8 cellular contexts compared by ENCODE assay signal in genomic region chr19:10402441-10403038, GRCh38. TPM values are rescaled to one million over a fixed set of nuclear protein-coding genes. Genes with fewer than 3 reads are reported as not detected.
DNase-seq lines count a peak whose midpoint lies in the region; ATAC-seq and TF ChIP-seq lines count a peak whose summit lies in the region.

No MANE protein-coding gene starts in this region.

- H4K20me1 ChIP-seq in Karpas-422 (ENCODE audit: insufficient read depth, low read depth, low read length): peaks cover 31% of the 10 kb centered on the region

- in situ Hi-C loops in brain microvascular endothelial cell (cut with HindIII; ENCODE audit: low pct_ligation_motif_present, low sequenced_read_pairs): no loop called here

- H3K4me2 ChIP-seq in Karpas-422 (ENCODE audit: low read depth, low read length, poor library complexity, severe bottlenecking): peak overlapping the region; percentile 95

- intact Hi-C loops in CD4-positive, alpha-beta T cell (cut with DNase I, micrococcal nuclease): loop anchor here (1.0 to 10.0 kb wide), 5 partner anchors 69 to 568 kb away; partner anchors contain the start of genes CDKN2D (in 2 of the 2), KRI1 (in 2 of the 2), ANGPTL6 (in 1 of the 2) and PIN1 (in 1 of the 2)
- intact Hi-C loops in right lobe of liver (cut with DNase I) (no loop called here), uterus (cut with DNase I; ENCODE audit: low total_unique reads) (no loop called here)

- no peak for DNase-seq in CD4-positive, alpha-beta T cell
- DNase-seq in Karpas-422 (peak; percentile 57), brain microvascular endothelial cell (no peak), right lobe of liver (peak in 1 of 3 donors; percentile 64), uterus (peak in 1 of 2 donors; percentile 55), NCI-H1092 (lab: John Stamatoyannopoulos, UW) (no peak)

- H3K27ac Mint-ChIP-seq in CD4-positive, alpha-beta T cell: peak overlapping the region; percentile 97

- H3K9me2 ChIP-seq in Karpas-422 (replicated peaks; ENCODE audit: insufficient read depth, low read length): no peaks in the 10 kb centered on the region

- peaks cover 64% of the 10 kb centered on the region for H3K4me1 Mint-ChIP-seq in CD4-positive, alpha-beta T cell (ENCODE audit: low read depth)

- H3K27ac ChIP-seq in CD4-positive, alpha-beta T cell (ENCODE audit: low read depth, low read length): peak overlapping the region; percentile 79
- peak overlapping the region; percentile 32 for H3K27ac ChIP-seq in Karpas-422 (ENCODE audit: low read length)
- peak overlapping the region; percentile 73 for H3K27ac ChIP-seq in brain microvascular endothelial cell
- peak overlapping the region; percentile 13 to 63 (median 52) for H3K27ac ChIP-seq in right lobe of liver
- H3K27ac ChIP-seq in uterus: peak overlapping the region; percentile 61 to 68

- H3K4me1 ChIP-seq in Karpas-422 (ENCODE audit: low read length) (peaks cover 29% of the 10 kb centered on the region), right lobe of liver (peaks cover 0 to 22% (median 7%) of the 10 kb centered on the region in 4 donors), uterus (peaks cover 0 to 13% of the 10 kb centered on the region in 2 donors)

- CTCF ChIA-PET in CD4-positive, alpha-beta T cell (lab: Charles Lee): interaction anchor here (1.2 to 8.2 kb wide), 3 partner anchors 13 to 144 kb away, joined by 3 to 129 read pairs (median 6); no protein-coding TSS in a partner anchor

- H3K36me3 ChIP-seq in Karpas-422 (ENCODE audit: insufficient read depth, low read length) (peaks cover 4% of the 10 kb centered on the region), brain microvascular endothelial cell (replicated peaks) (peaks cover 19% of the 10 kb centered on the region), right lobe of liver (no peaks in the 10 kb centered on the region), uterus (no peaks in the 10 kb centered on the region)

- H3K27me3 Mint-ChIP-seq in CD4-positive, alpha-beta T cell: peaks cover 3% of the 10 kb centered on the region

- H3K9me3 ChIP-seq in CD4-positive, alpha-beta T cell (ENCODE audit: control insufficient read depth, low read length): no peaks in the 10 kb centered on the region
- H3K9me3 ChIP-seq in Karpas-422 (ENCODE audit: low read length) (no peaks in the 10 kb centered on the region), right lobe of liver (no peaks in the 10 kb centered on the region), uterus (no peaks in the 10 kb centered on the region)

- H3K9ac ChIP-seq in Karpas-422 (ENCODE audit: low read length): peak overlapping the region; percentile 100

- H3K27me3 ChIP-seq in CD4-positive, alpha-beta T cell (ENCODE audit: control insufficient read depth, insufficient read depth, low read length): no peaks in the 10 kb centered on the region
- H3K27me3 ChIP-seq in Karpas-422 (ENCODE audit: low read length) (no peaks in the 10 kb centered on the region), brain microvascular endothelial cell (replicated peaks) (no peaks in the 10 kb centered on the region), right lobe of liver (no peaks in the 10 kb centered on the region), uterus (peaks cover 4 to 10% of the 10 kb centered on the region in 2 donors)

- no peak for ATAC-seq in CD4-positive, alpha-beta T cell (ENCODE audit: poor library complexity)
- ATAC-seq in right lobe of liver (peak; percentile 4 to 9 (median 6)), GM18868 (IDR thresholded peaks at IDR 0.05; ENCODE audit: unreplicated experiment) (no peak), GM19023 (IDR thresholded peaks at IDR 0.05; ENCODE audit: unreplicated experiment) (no peak)

- POLR2A ChIA-PET in CD4-positive, alpha-beta T cell (lab: Charles Lee): interaction anchor here (1.8 to 4.7 kb wide), 3 partner anchors 17 to 131 kb away, joined by 6 to 27 read pairs (median 18); partner anchors contain the start of genes ICAM1 and PDE4A

- H3K4me3 ChIP-seq in Karpas-422 (ENCODE audit: low read length) (peak overlapping the region; percentile 100), brain microvascular endothelial cell (ENCODE audit: low read depth, low read length) (peak overlapping the region; percentile 98), right lobe of liver (peak overlapping the region; percentile 56 to 91 (median 91)), uterus (peak overlapping the region; percentile 67 to 95)

- peaks cover 52% of the 10 kb centered on the region for H3K79me2 ChIP-seq in Karpas-422 (ENCODE audit: low read length)

- WGBS in right lobe of liver (ENCODE audit: insufficient coverage, low coverage, low lambda C conversion rate, missing lambda C conversion rate): 0% methylated on average over 15 of the region's 15 CpGs

- H3K4me3 Mint-ChIP-seq in CD4-positive, alpha-beta T cell: peak overlapping the region; percentile 98

- H3K9me3 Mint-ChIP-seq in CD4-positive, alpha-beta T cell: no peaks in the 10 kb centered on the region

- no peak overlapping the region for H2AFZ ChIP-seq in Karpas-422 (ENCODE audit: low read length)

- peaks cover 44% of the 10 kb centered on the region for H3K36me3 Mint-ChIP-seq in CD4-positive, alpha-beta T cell (ENCODE audit: low read depth)

- TF ChIP-seq CTCF in CD4-positive, alpha-beta T cell (IDR thresholded peaks at IDR 0.05): no peak
- TF ChIP-seq CTCF in brain microvascular endothelial cell (IDR thresholded peaks at IDR 0.05; ENCODE audit: low read depth, low read length, missing control alignments) (no peak), right lobe of liver (IDR thresholded peaks at IDR 0.05) (no peak), uterus (IDR thresholded peaks at IDR 0.05) (no peak)

- TF ChIP-seq POLR2A in right lobe of liver (IDR thresholded peaks at IDR 0.05): peak; percentile 8
- TF ChIP-seq POLR2A in uterus (IDR thresholded peaks at IDR 0.05): no peak

RNA-seq across cellular contexts. Expression of gene CDC37, which starts 0.8 kb away (rescaled TPM):
- 100 to 1,000 TPM; 162 to 164 TPM for total RNA-seq in CD4-positive, alpha-beta T cell
- 86.3 and 225 TPM in 2 replicates for total RNA-seq in Karpas-422 (2014; rRNA removed; shearing (Covaris generic); ENCODE audit: low replicate concordance)
- 10 to 100 TPM; 39.6 to 74.9 (median 50.1) TPM for total RNA-seq in right lobe of liver
- total RNA-seq in uterus: 100 to 1,000 TPM in 2 of 4 donors, 10 to 100 TPM in 2; 41.5 to 163 (median 129) TPM

RNA-seq across cellular contexts. Expression of gene PDE4A, which starts 17.8 kb away (rescaled TPM):
- total RNA-seq in CD4-positive, alpha-beta T cell: 1 to 10 TPM; 1.5 to 2.1 TPM
- total RNA-seq in Karpas-422 (2014; rRNA removed; shearing (Covaris generic); ENCODE audit: low replicate concordance): 2.6 and 2.9 TPM in 2 replicates
- total RNA-seq in right lobe of liver (1 to 10 TPM; 1.2 to 5.8 (median 2.7) TPM), uterus (10 to 100 TPM in 1 of 4 donors, 1 to 10 TPM in 3; 3.2 to 10.6 (median 4.1) TPM)

RNA-seq across cellular contexts. Expression of gene TYK2, which starts 22.2 kb away (rescaled TPM):
- total RNA-seq in CD4-positive, alpha-beta T cell: 100 to 1,000 TPM; 229 to 253 TPM
- total RNA-seq in Karpas-422 (2014; rRNA removed; shearing (Covaris generic); ENCODE audit: low replicate concordance): 108 and 158 TPM in 2 replicates
- total RNA-seq in right lobe of liver (100 to 1,000 TPM in 1 of 6 experiments, 10 to 100 TPM in 5; 63.9 to 106 (median 72.9) TPM), uterus (100 to 1,000 TPM in 1 of 4 donors, 10 to 100 TPM in 3; 22.0 to 112 (median 67.8) TPM)

Comparison
In these comparisons a context has a peak if more than half of its experiments do, and no peak if none do; other contexts are left out.
1. ATAC-seq: peak in right lobe of liver (4 of 4); none in CD4-positive, alpha-beta T cell (single experiment), GM18868 (single experiment) and GM19023 (single experiment).
2. intact Hi-C loops: an anchor here in CD4-positive, alpha-beta T cell (1.0 to 10.0 kb wide); none called in right lobe of liver and uterus.
3. Peak in every context shown above with its lines, with median percentiles within 50 percentile points of each other: H3K27ac ChIP-seq and H3K4me3 ChIP-seq.